17 cellular contexts compared by ENCODE assay signal in genomic region chr9:22389271-22389670, GRCh38. TPM values are rescaled to one million over a fixed set of nuclear protein-coding genes. Genes with fewer than 3 reads are reported as not detected.
DNase-seq lines count a peak whose midpoint lies in the region; ATAC-seq and TF ChIP-seq lines count a peak whose summit lies in the region.
"Had no signal": no experiment of that assay in that cellular context is flagged by ENCODE, and none has a peak within 500 bp of the region (broad histone marks: within the 10 kb centered on the region; RNA-seq: fewer than 3 reads in every experiment).

No MANE protein-coding gene starts in this region.

- TF ChIP-seq CTCF in GM13977 (IDR thresholded peaks at IDR 0.05; ENCODE audit: extremely low read depth, insufficient read depth, missing control alignments) = no peak

- no peak overlapping the region for H3K23ac ChIP-seq in mesendoderm (ENCODE audit: low read length)

- H2BK5ac ChIP-seq in mesendoderm (ENCODE audit: low read length) = no peak overlapping the region

- H3K4ac ChIP-seq in mesendoderm (ENCODE audit: low read depth, low read length) = no peak overlapping the region

- H2BK15ac ChIP-seq in mesendoderm (replicated peaks; ENCODE audit: low read depth) = no peak overlapping the region

- H2AK5ac ChIP-seq in mesendoderm (ENCODE audit: low read length) = no peak overlapping the region

- no peak overlapping the region for H3K56ac ChIP-seq in mesendoderm (ENCODE audit: low read length)

- no peak overlapping the region for H3K4me3 Mint-ChIP-seq in stimulated activated memory B cell treated with anti-CD40 and anti-IgM and Interleukin-4, amounts not matched to agents 10 μg/mL and 1 μg/mL and 100 μg/mL, for 72 hours
- H3K4me3 Mint-ChIP-seq: CD4-positive, alpha-beta T cell; H9 had no signal

- H4K8ac ChIP-seq in mesendoderm (ENCODE audit: low read depth, low read length) = no peak overlapping the region

- H3K36me3 ChIP-seq in ectodermal cell (ENCODE audit: control insufficient read depth, insufficient read depth, low read length) = no peaks in the 10 kb centered on the region
- H3K36me3 ChIP-seq in mesendoderm (ENCODE audit: control insufficient read depth, insufficient read depth, low read length) = no peaks in the 10 kb centered on the region

- in situ Hi-C loops in GM13977 (cut with MboI; ENCODE audit: low pct_unique_long_range_greater_than_20kb, low sequenced_read_pairs, unreplicated experiment) = no loop called here

- no peaks in the 10 kb centered on the region for H3K27me3 ChIP-seq in ectodermal cell (ENCODE audit: control insufficient read depth, insufficient read depth, low read length, poor library complexity, severe bottlenecking)
- H3K27me3 ChIP-seq in mesendoderm (ENCODE audit: insufficient read depth, low read length, poor library complexity) = no peaks in the 10 kb centered on the region

- no peaks in the 10 kb centered on the region for H3K36me3 Mint-ChIP-seq in stimulated activated memory B cell treated with anti-CD40 and anti-IgM and Interleukin-4, amounts not matched to agents 10 μg/mL and 1 μg/mL and 100 μg/mL, for 72 hours

- H3K9me3 Mint-ChIP-seq in stimulated activated memory B cell treated with anti-CD40 and anti-IgM and Interleukin-4, amounts not matched to agents 10 μg/mL and 1 μg/mL and 100 μg/mL, for 72 hours = no peaks in the 10 kb centered on the region
- H3K9me3 Mint-ChIP-seq: H9 had no signal

- no peak overlapping the region for H2BK120ac ChIP-seq in mesendoderm (ENCODE audit: low read depth, low read length)

- no peak overlapping the region for H3K4me2 ChIP-seq in mesendoderm (ENCODE audit: low read length)

- no peak overlapping the region for H3K18ac ChIP-seq in mesendoderm (ENCODE audit: low read length)

- H3K4me3 ChIP-seq in ectodermal cell (ENCODE audit: insufficient read depth, low read depth, low read length) = no peak overlapping the region
- H3K4me3 ChIP-seq in mesendoderm (ENCODE audit: low read length) = no peak overlapping the region

- no peaks in the 10 kb centered on the region for H3K79me2 ChIP-seq in mesendoderm (ENCODE audit: control insufficient read depth, insufficient read depth, low read length)

- no peaks in the 10 kb centered on the region for H3K79me1 ChIP-seq in mesendoderm (ENCODE audit: low read length)

- no peaks in the 10 kb centered on the region for H3K4me1 Mint-ChIP-seq in stimulated activated memory B cell treated with anti-CD40 and anti-IgM and Interleukin-4, amounts not matched to agents 10 μg/mL and 1 μg/mL and 100 μg/mL, for 72 hours

- DNase-seq in NCI-H69 (lab: John Stamatoyannopoulos, UW) (peak; percentile 88), mesendoderm (peak; percentile 61), GM13977 (ENCODE audit: low spot score) (no peak), activated T-cell treated with anti-CD3 and anti-CD28 coated beads for 4 hours (no peak), DMS153 treated with DMSO at 0.1 percent for 48 hours (lab: John Stamatoyannopoulos, UW; ENCODE audit: unreplicated experiment) (no peak)
- DNase-seq: AML-193; Caco-2; CD4-positive, alpha-beta T cell; DMS79; GDM1; GOT3; H9; IMR-90 had no signal

- WGBS in ectodermal cell, 2 experiments = 61 to 64% methylated on average over 4 of the region's 5 CpGs
- WGBS in mesendoderm (ENCODE audit: extremely low coverage, insufficient coverage, low lambda C conversion rate) = no CpG with 5 or more reads among the region's 5 CpGs

- H3K27ac ChIP-seq in ectodermal cell (ENCODE audit: insufficient read depth, low read depth, low read length, poor library complexity, severe bottlenecking) = peak overlapping the region; percentile 45
- no peak overlapping the region for H3K27ac ChIP-seq in mesendoderm (ENCODE audit: low read depth, low read length)
- H3K27ac ChIP-seq: C4-2B had no signal

- ATAC-seq in stimulated activated memory B cell treated with anti-CD40 and anti-IgM and Interleukin-4, amounts not matched to agents 10 μg/mL and 1 μg/mL and 100 μg/mL, for 72 hours = no peak

- H3K9me3 ChIP-seq in ectodermal cell (ENCODE audit: control insufficient read depth, low read length) = no peaks in the 10 kb centered on the region
- H3K9me3 ChIP-seq: Caco-2 had no signal

- H3K27me3 Mint-ChIP-seq in stimulated activated memory B cell treated with anti-CD40 and anti-IgM and Interleukin-4, amounts not matched to agents 10 μg/mL and 1 μg/mL and 100 μg/mL, for 72 hours = no peaks in the 10 kb centered on the region
- H3K27me3 Mint-ChIP-seq: CD4-positive, alpha-beta T cell had no signal

- H3K27ac Mint-ChIP-seq in stimulated activated memory B cell treated with anti-CD40 and anti-IgM and Interleukin-4, amounts not matched to agents 10 μg/mL and 1 μg/mL and 100 μg/mL, for 72 hours = no peak overlapping the region
- H3K27ac Mint-ChIP-seq: CD4-positive, alpha-beta T cell; H9 had no signal

- H4K5ac ChIP-seq in mesendoderm (ENCODE audit: low read length) = no peak overlapping the region

- no peak overlapping the region for H3K9ac ChIP-seq in mesendoderm (ENCODE audit: low read length)

- H3K4me1 ChIP-seq in ectodermal cell (ENCODE audit: control insufficient read depth, insufficient read depth, low read length) (peaks cover 13% of the 10 kb centered on the region), mesendoderm (ENCODE audit: control insufficient read depth, low read depth, low read length) (no peaks in the 10 kb centered on the region)
- H3K4me1 ChIP-seq: Caco-2 had no signal

RNA-seq across cellular contexts. Expression of gene DMRTA1, which starts 57.4 kb away (rescaled TPM):
- 3.7 TPM for polyA plus RNA-seq in ectodermal cell (2013, experiment 1 of 4)
- 10.3 TPM for polyA plus RNA-seq in ectodermal cell (2013, experiment 2 of 4)
- 3.2 TPM for polyA plus RNA-seq in ectodermal cell (2013, experiment 3 of 4)
- 5.3 TPM for polyA plus RNA-seq in ectodermal cell (2013, experiment 4 of 4)
- polyA plus RNA-seq in mesendoderm (2013, experiment 1 of 2) = 3.0 TPM
- polyA plus RNA-seq in mesendoderm (2013, experiment 2 of 2) = 3.0 TPM
- polyA plus RNA-seq: BJ had no signal

Comparison
In these comparisons a context has a peak if more than half of its experiments do, and no peak if none do; other contexts are left out.
1. DNase-seq: peak in NCI-H69 (single experiment) and mesendoderm (single experiment); none in GM13977 (single experiment), activated T-cell treated with anti-CD3 and anti-CD28 coated beads for 4 hours (single experiment) and DMS153 treated with DMSO at 0.1 percent for 48 hours (single experiment).